Comparison of ENCODE assay signal across 10 cellular contexts in genomic region chr3:114464548-114464947, GRCh38.
DNase-seq lines count a peak whose midpoint lies in the region; ATAC-seq and TF ChIP-seq lines count a peak whose summit lies in the region.
"Had no signal": no experiment of that assay in that cellular context is flagged by ENCODE, and none has a peak within 500 bp of the region (broad histone marks: within the 10 kb centered on the region; RNA-seq: fewer than 3 reads in every experiment).

No MANE protein-coding gene starts in this region.

- 0 out of 2 replicates have a peak, but pooled peaks have one; percentile 5 for TF ChIP-seq CTCF in GM12875 (IDR thresholded peaks at IDR 0.05; ENCODE audit: borderline replicate concordance, insufficient read depth, low read depth, low read length)
- TF ChIP-seq CTCF in WTC11 (IDR thresholded peaks at IDR 0.05) = no peak
- no peak for TF ChIP-seq CTCF in MM.1S (IDR thresholded peaks at IDR 0.05; ENCODE audit: low read length)
- no peak for TF ChIP-seq CTCF in mammary epithelial cell (conservative IDR thresholded peaks at IDR 0.05 in 1 of 2, IDR thresholded peaks at IDR 0.05 in 1 of 2; ENCODE audit: extremely low read depth in 1 of 2, insufficient read depth in 1 of 2, low read depth in 1 of 2, low read length in 2 of 2)

- intact Hi-C loops in mammary epithelial cell (cut with micrococcal nuclease) = no loop called here

- H3K4me1 Mint-ChIP-seq in WTC11 = peaks cover 6% of the 10 kb centered on the region

- H4K20me1 ChIP-seq in MM.1S (ENCODE audit: insufficient read depth, low read length) (no peaks in the 10 kb centered on the region), mammary epithelial cell (ENCODE audit: insufficient read depth, low read length) (no peaks in the 10 kb centered on the region)

- H2AFZ ChIP-seq in MM.1S (ENCODE audit: low read length) (no peak overlapping the region), mammary epithelial cell (ENCODE audit: low read depth, low read length) (no peak overlapping the region)

- H3K4me3 Mint-ChIP-seq in WTC11 = no peak overlapping the region

- ATAC-seq in GM19328 (IDR thresholded peaks at IDR 0.05; ENCODE audit: unreplicated experiment) = peak; percentile 64
- ATAC-seq in HG02678 (IDR thresholded peaks at IDR 0.05; ENCODE audit: unreplicated experiment) = peak; percentile 81
- peak; percentile 76 for ATAC-seq in HG03469 (IDR thresholded peaks at IDR 0.05; ENCODE audit: unreplicated experiment)
- no peak; the same call in 1 of the 2 replicates for ATAC-seq in WTC11

- H3K4me2 ChIP-seq in MM.1S (ENCODE audit: low read depth, low read length) (no peak overlapping the region), mammary epithelial cell (ENCODE audit: insufficient read depth, low read depth, low read length) (no peak overlapping the region)

- H3K9ac ChIP-seq in MM.1S (ENCODE audit: low read length) (no peak overlapping the region), mammary epithelial cell (ENCODE audit: insufficient read depth, low read length) (no peak overlapping the region)

- H3K4me3 ChIP-seq in GM12875 (ENCODE audit: low read depth, low read length) (no peak overlapping the region), MM.1S (ENCODE audit: low read length) (no peak overlapping the region), mammary epithelial cell (replicated peaks in 1 of 3; ENCODE audit: insufficient read depth in 1 of 3, low read depth in 2 of 3, low read length in 3 of 3) (no peak overlapping the region)

- H3K27me3 Mint-ChIP-seq in WTC11 (ENCODE audit: low read depth) = no peaks in the 10 kb centered on the region

- H3K4me1 ChIP-seq in MM.1S (ENCODE audit: low read length) (peaks cover 13% of the 10 kb centered on the region), mammary epithelial cell (ENCODE audit: insufficient read depth, low read length) (no peaks in the 10 kb centered on the region)

- H3F3A ChIP-seq in MM.1S (ENCODE audit: insufficient read depth, low read length) = no peaks in the 10 kb centered on the region

- no peaks in the 10 kb centered on the region for H3K36me3 Mint-ChIP-seq in WTC11

- POLR2A ChIA-PET in WTC11 (lab: Charles Lee) = no interaction called here

- in situ Hi-C loops in mammary epithelial cell (cut with MboI; ENCODE audit: low sequenced_read_pairs in 2 of 2) = no loop called here

- dilution Hi-C loops in mammary epithelial cell (cut with HindIII; ENCODE audit: low sequenced_read_pairs) = no loop called here

- BruUV-seq in mammary epithelial cell (replicated peaks; lab: Mats Ljungman, UMichigan) = no TSS peak

- H3K36me3 ChIP-seq in MM.1S (replicated peaks; ENCODE audit: insufficient read depth, low read length) = no peaks in the 10 kb centered on the region
- no peaks in the 10 kb centered on the region for H3K36me3 ChIP-seq in mammary epithelial cell (ENCODE audit: insufficient read depth, low read length)

- H3K27ac ChIP-seq in MM.1S (ENCODE audit: low read length) = no peak overlapping the region
- H3K27ac ChIP-seq in mammary epithelial cell (ENCODE audit: insufficient read depth, low read depth, low read length) = no peak overlapping the region

- no peaks in the 10 kb centered on the region for H3K9me3 ChIP-seq in MM.1S (replicated peaks; ENCODE audit: insufficient read depth, low read length)
- no peaks in the 10 kb centered on the region for H3K9me3 ChIP-seq in mammary epithelial cell (replicated peaks; ENCODE audit: insufficient read depth, low read length)

- H3K27ac Mint-ChIP-seq in WTC11 = no peak overlapping the region

- DNase-seq in WTC11 (ENCODE audit: low spot score) (no peak), MM.1S (no peak), mammary epithelial cell (no peak), COLO668 (lab: John Stamatoyannopoulos, UW; ENCODE audit: unreplicated experiment) (no peak)
- DNase-seq: central memory CD4-positive, alpha-beta T cell; foreskin fibroblast had no signal

- H3K79me2 ChIP-seq in MM.1S (ENCODE audit: low read length) (no peaks in the 10 kb centered on the region), mammary epithelial cell (ENCODE audit: insufficient read depth, low read length) (no peaks in the 10 kb centered on the region)

- no peaks in the 10 kb centered on the region for H3K9me2 ChIP-seq in MM.1S (replicated peaks; ENCODE audit: insufficient read depth, low read length)

- no peaks in the 10 kb centered on the region for H3K9me3 Mint-ChIP-seq in WTC11

- H3K27me3 ChIP-seq in MM.1S (replicated peaks; ENCODE audit: insufficient read depth, low read length) = 0 out of 2 replicates have a peak, but pooled peaks cover 2% of the 10 kb centered on the region
- no peaks in the 10 kb centered on the region for H3K27me3 ChIP-seq in mammary epithelial cell (ENCODE audit: insufficient read depth, low read length)

- CTCF ChIA-PET in WTC11 (lab: Charles Lee) (interaction anchor here (0.9 to 1.2 kb wide), 3 partner anchors 17 to 80 kb away, joined by 3 read pairs; no protein-coding TSS in a partner anchor), mammary epithelial cell (lab: Charles Lee; ENCODE audit: low non-redundant PET) (no interaction called here)

TF ChIP-seq in WTC11, 78 proteins besides CTCF, POLR2A, EP300 and RAD21:
- no peak for TF ChIP-seq ZNF317 (CRISPR knock-in tag; IDR thresholded peaks at IDR 0.05; ENCODE audit: borderline replicate concordance, low read depth)
- TF ChIP-seq PRDM15 (CRISPR knock-in tag; IDR thresholded peaks at IDR 0.05) = no peak
- TF ChIP-seq FOXJ3 (CRISPR knock-in tag; IDR thresholded peaks at IDR 0.05; ENCODE audit: borderline replicate concordance) = no peak
